11 cellular contexts compared by ENCODE assay signal in genomic region chr13:25920277-25920676, GRCh38.
"Had no signal": no experiment of that assay in that cellular context is flagged by ENCODE, and none has a peak within 500 bp of the region (broad histone marks: within the 10 kb centered on the region; RNA-seq: fewer than 3 reads in every experiment).

No MANE protein-coding gene starts in this region.

- H3K27ac ChIP-seq: prostate gland, sigmoid colon, spleen, upper lobe of left lung had no signal

- H3K9me3 Mint-ChIP-seq: activated T-helper 2 cell treated with anti-CD3 and anti-CD28 coated beads, Interferon-gamma antibody, Interleukin-2, Interleukin-4, amounts not matched to agents 10 μg/mL and 5 μg/mL and 100 μg/mL, durations not matched to agents 14 hours and 24 hours and 36 hours had no signal

- H3K4me3 ChIP-seq: prostate gland, sigmoid colon, spleen, upper lobe of left lung had no signal

- H3K4me3 Mint-ChIP-seq: effector memory CD8-positive, alpha-beta T cell; stimulated activated naive CD8-positive, alpha-beta T cell treated with anti-CD3 and anti-CD28 coated beads, Interleukin-15, amount 100 ng/mL, for 72 hours had no signal

- H3K4me1 ChIP-seq: prostate gland, spleen had no signal

- H3K27me3 Mint-ChIP-seq: stimulated activated naive CD8-positive, alpha-beta T cell treated with anti-CD3 and anti-CD28 coated beads, Interleukin-15, amount 100 ng/mL, for 72 hours had no signal

- ATAC-seq: effector memory CD8-positive, alpha-beta T cell; stimulated activated naive CD8-positive, alpha-beta T cell treated with anti-CD3 and anti-CD28 coated beads, Interleukin-15, amount 100 ng/mL, for 72 hours had no signal

- H3K36me3 ChIP-seq: prostate gland, sigmoid colon, spleen, upper lobe of left lung had no signal

- H3K27ac Mint-ChIP-seq: activated T-helper 2 cell treated with anti-CD3 and anti-CD28 coated beads, Interferon-gamma antibody, Interleukin-2, Interleukin-4, amounts not matched to agents 10 μg/mL and 5 μg/mL and 100 μg/mL, durations not matched to agents 14 hours and 24 hours and 36 hours; effector memory CD8-positive, alpha-beta T cell had no signal

- DNase-seq: activated CD4-positive, alpha-beta T cell treated with anti-CD3 and anti-CD28 coated beads, Interleukin-2, amount 50 U/mL, for 1 hour; dermis blood vessel endothelial cell; effector memory CD8-positive, alpha-beta T cell; foreskin melanocyte; mesenchymal stem cell; sigmoid colon; spleen; stimulated activated naive CD8-positive, alpha-beta T cell treated with anti-CD3 and anti-CD28 coated beads, Interleukin-15, amount 100 ng/mL, for 72 hours; upper lobe of left lung had no signal

- H3K27me3 ChIP-seq: sigmoid colon, spleen, upper lobe of left lung had no signal

- H3K9me3 ChIP-seq: prostate gland, sigmoid colon, spleen, upper lobe of left lung had no signal
